In genomic region chr12:21989819-21990412, GRCh38 we compare ENCODE assay signal across 2 cellular contexts.
TF ChIP-seq lines count a peak whose summit lies in the region.

No MANE protein-coding gene starts in this region.

TF ChIP-seq in HCT116, 20 proteins besides CTCF, POLR2A, EP300 and RAD21 (continued from another document):
- TF ChIP-seq REST (IDR thresholded peaks at IDR 0.05; ENCODE audit: low read depth) (no peak), EZH2 (IDR thresholded peaks at IDR 0.05) (no peak), TCF7L2 (IDR thresholded peaks at IDR 0.05; ENCODE audit: borderline replicate concordance, extremely low read depth, insufficient read depth, insufficient read length) (no peak), FOSL1 (IDR thresholded peaks at IDR 0.05; ENCODE audit: low read depth) (no peak), CBX3 (IDR thresholded peaks at IDR 0.05; ENCODE audit: low read depth) (no peak), MAX (IDR thresholded peaks at IDR 0.05) (no peak), ZNF274 (IDR thresholded peaks at IDR 0.05; ENCODE audit: low read depth, low read length) (no peak), SIN3A (IDR thresholded peaks at IDR 0.05; ENCODE audit: low read depth) (no peak)
- TF ChIP-seq, protein P1, sequence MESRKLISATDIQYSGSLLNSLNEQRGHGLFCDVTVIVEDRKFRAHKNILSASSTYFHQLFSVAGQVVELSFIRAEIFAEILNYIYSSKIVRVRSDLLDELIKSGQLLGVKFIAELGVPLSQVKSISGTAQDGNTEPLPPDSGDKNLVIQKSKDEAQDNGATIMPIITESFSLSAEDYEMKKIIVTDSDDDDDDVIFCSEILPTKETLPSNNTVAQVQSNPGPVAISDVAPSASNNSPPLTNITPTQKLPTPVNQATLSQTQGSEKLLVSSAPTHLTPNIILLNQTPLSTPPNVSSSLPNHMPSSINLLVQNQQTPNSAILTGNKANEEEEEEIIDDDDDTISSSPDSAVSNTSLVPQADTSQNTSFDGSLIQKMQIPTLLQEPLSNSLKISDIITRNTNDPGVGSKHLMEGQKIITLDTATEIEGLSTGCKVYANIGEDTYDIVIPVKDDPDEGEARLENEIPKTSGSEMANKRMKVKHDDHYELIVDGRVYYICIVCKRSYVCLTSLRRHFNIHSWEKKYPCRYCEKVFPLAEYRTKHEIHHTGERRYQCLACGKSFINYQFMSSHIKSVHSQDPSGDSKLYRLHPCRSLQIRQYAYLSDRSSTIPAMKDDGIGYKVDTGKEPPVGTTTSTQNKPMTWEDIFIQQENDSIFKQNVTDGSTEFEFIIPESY (IDR thresholded peaks at IDR 0.05; ENCODE audit: extremely low read depth, insufficient replicate concordance, low read length), result no peak

TF ChIP-seq in liver, 16 proteins besides CTCF, POLR2A, EP300 and RAD21 (continued from another document):
- TF ChIP-seq, protein P1 (IDR thresholded peaks at IDR 0.05), result no peak
- TF ChIP-seq MAX (IDR thresholded peaks at IDR 0.05) (no peak), TAF1 (conservative IDR thresholded peaks at IDR 0.05) (no peak), EGR1 (IDR thresholded peaks at IDR 0.05; ENCODE audit: low read depth in 2 of 2) (no peak), HNF4G (IDR thresholded peaks at IDR 0.05) (no peak), YY1 (IDR thresholded peaks at IDR 0.05) (no peak), RXRA (IDR thresholded peaks at IDR 0.05) (no peak), SP1 (IDR thresholded peaks at IDR 0.05) (no peak), GABPA (IDR thresholded peaks at IDR 0.05 in 1 of 2, conservative IDR thresholded peaks at IDR 0.05 in 1 of 2) (no peak), ATF3 (IDR thresholded peaks at IDR 0.05) (no peak)
